In genomic region chr6:42038163-42038562, GRCh38 we compare ENCODE assay signal across 24 cellular contexts. TPM values are rescaled to one million over a fixed set of nuclear protein-coding genes. Genes with fewer than 3 reads are reported as not detected.
DNase-seq lines count a peak whose midpoint lies in the region; ATAC-seq, FAIRE-seq and TF ChIP-seq lines count a peak whose summit lies in the region.
"Had no signal": no experiment of that assay in that cellular context is flagged by ENCODE, and none has a peak within 500 bp of the region (broad histone marks: within the 10 kb centered on the region; RNA-seq: fewer than 3 reads in every experiment).

No MANE protein-coding gene starts in this region.

- H3K79me2 ChIP-seq in Loucy (ENCODE audit: insufficient read depth, low read length), result peaks cover 31% of the 10 kb centered on the region; the same call in 1 of the 2 replicates

- no peak for TF ChIP-seq CTCF in Loucy (conservative IDR thresholded peaks at IDR 0.05; ENCODE audit: low read length)
- no peak for TF ChIP-seq CTCF in spleen (IDR thresholded peaks at IDR 0.05 in 8 of 11, conservative IDR thresholded peaks at IDR 0.05 in 3 of 11)
- TF ChIP-seq CTCF in GM10266 (IDR thresholded peaks at IDR 0.05; ENCODE audit: control insufficient read depth, insufficient read depth, low read depth, missing control alignments), result no peak

- no peaks in the 10 kb centered on the region for H3K9me3 ChIP-seq in Loucy (ENCODE audit: insufficient read depth, low read depth, low read length)
- no peaks in the 10 kb centered on the region for H3K9me3 ChIP-seq in spleen
- H3K9me3 ChIP-seq: gastroesophageal sphincter, psoas muscle, testis had no signal

- H3K4me1 Mint-ChIP-seq in activated T-helper 17 cell treated with anti-CD3 and anti-CD28 coated beads, Interleukin-2, amount 50 U/mL, for 72 hours, result peaks cover 30% of the 10 kb centered on the region

- no peak for FAIRE-seq in GM12892 (lab: Jason Lieb, UNC)
- FAIRE-seq: small intestine had no signal

- no peak overlapping the region for H2AFZ ChIP-seq in Loucy (ENCODE audit: low read length)
- H2AFZ ChIP-seq: neural progenitor cell had no signal

- peaks cover 51% of the 10 kb centered on the region for H3K36me3 Mint-ChIP-seq in activated T-helper 17 cell treated with anti-CD3 and anti-CD28 coated beads, Interleukin-2, amount 50 U/mL, for 72 hours (ENCODE audit: low read depth)
- H3K36me3 Mint-ChIP-seq: neural progenitor cell, WTC11 had no signal

- peak overlapping the region; percentile 76 for H3K9ac ChIP-seq in Loucy (ENCODE audit: low read depth, low read length, poor library complexity, severe bottlenecking)
- H3K9ac ChIP-seq: neural progenitor cell had no signal

- TF ChIP-seq POLR2A in spleen (IDR thresholded peaks at IDR 0.05) (no peak), GM12892 (IDR thresholded peaks at IDR 0.05; ENCODE audit: low read depth, low read length) (no peak)

- H3F3A ChIP-seq in Loucy (ENCODE audit: low read depth), result peaks cover 11% of the 10 kb centered on the region

- H3K4me3 Mint-ChIP-seq in activated T-helper 17 cell treated with anti-CD3 and anti-CD28 coated beads, Interleukin-2, amount 50 U/mL, for 72 hours, result peak overlapping the region; percentile 97
- H3K4me3 Mint-ChIP-seq: CD14-positive monocyte, neural progenitor cell, WTC11 had no signal

- no peaks in the 10 kb centered on the region for H3K9me2 ChIP-seq in Loucy (replicated peaks; ENCODE audit: low read depth, low read length)

- H3K4me1 ChIP-seq in Loucy (ENCODE audit: insufficient read depth, low read length, poor library complexity, severe bottlenecking) (peaks cover 48% of the 10 kb centered on the region), spleen (peaks cover 45 to 100% (median 89%) of the 10 kb centered on the region in 6 donors)

- WGBS in spleen, 5 donors, result 90 to 98% (median 96%) methylated on average over 3 of the region's 3 CpGs

- intact Hi-C loops in spleen (cut with DNase I; ENCODE audit: low total_unique reads) (no loop called here), head of caudate nucleus (cut with DNase I) (no loop called here)

- no peaks in the 10 kb centered on the region for H3K9me3 Mint-ChIP-seq in activated T-helper 17 cell treated with anti-CD3 and anti-CD28 coated beads, Interleukin-2, amount 50 U/mL, for 72 hours
- H3K9me3 Mint-ChIP-seq: CD14-positive monocyte; central memory CD8-positive, alpha-beta T cell; neural progenitor cell; WTC11 had no signal

- no peaks in the 10 kb centered on the region for H4K20me1 ChIP-seq in Loucy (ENCODE audit: insufficient read depth, low read length, poor library complexity, severe bottlenecking)

- H3K4me3 ChIP-seq in Loucy (ENCODE audit: low read length, poor library complexity, severe bottlenecking) (peak overlapping the region; percentile 67), spleen (no peak overlapping the region)
- H3K4me3 ChIP-seq: gastroesophageal sphincter, neural progenitor cell, psoas muscle, testis had no signal

- no peak overlapping the region for H3K27ac ChIP-seq in spleen
- H3K27ac ChIP-seq: gastroesophageal sphincter, neural progenitor cell, psoas muscle, testis had no signal

- H3K27me3 ChIP-seq in Loucy (ENCODE audit: insufficient read depth, low read length, poor library complexity, severe bottlenecking), result no peaks in the 10 kb centered on the region
- H3K27me3 ChIP-seq in spleen (replicated peaks in 1 of 7), result no peaks in the 10 kb centered on the region
- H3K27me3 ChIP-seq: gastroesophageal sphincter, neural progenitor cell, testis had no signal

- H3K4me2 ChIP-seq in Loucy (ENCODE audit: low read depth, low read length, poor library complexity, severe bottlenecking), result peak overlapping the region; percentile 82
- H3K4me2 ChIP-seq: neural progenitor cell had no signal

- ATAC-seq in activated T-helper 17 cell treated with anti-CD3 and anti-CD28 coated beads, Interleukin-2, amount 50 U/mL, for 72 hours (replicated peaks), result no peak
- ATAC-seq: esophagus mucosa, gastroesophageal sphincter, HCT116, left cardiac atrium, PC-3, psoas muscle, WTC11 had no signal

- H3K27me3 Mint-ChIP-seq in activated T-helper 17 cell treated with anti-CD3 and anti-CD28 coated beads, Interleukin-2, amount 50 U/mL, for 72 hours, result no peaks in the 10 kb centered on the region
- H3K27me3 Mint-ChIP-seq: central memory CD8-positive, alpha-beta T cell had no signal

- no peaks in the 10 kb centered on the region for H3K36me3 ChIP-seq in Loucy (ENCODE audit: insufficient read depth, low read length)
- peaks cover 0 to 86% (median 9%) of the 10 kb centered on the region in 6 donors for H3K36me3 ChIP-seq in spleen
- H3K36me3 ChIP-seq: neural progenitor cell had no signal

- DNase-seq in activated T-cell treated with anti-CD3 and anti-CD28 coated beads, Interleukin-2, amount 50 U/mL, for 1 hour, result peak; percentile 17
- no peak for DNase-seq in activated T-cell treated with anti-CD3 and anti-CD28 coated beads for 4 hours
- peak; percentile 14 for DNase-seq in spleen
- no peak for DNase-seq in head of caudate nucleus
- DNase-seq in GM12892 (ENCODE audit: insufficient read length), result no peak
- DNase-seq in GM10266 (ENCODE audit: extremely low spot score), result no peak
- DNase-seq: anterior cingulate cortex; DMS79; left cardiac atrium; NCI-H526 treated with DMSO at 0.1 percent for 48 hours; PC-3; psoas muscle; small intestine; stimulated activated CD4-positive, alpha-beta T cell treated with anti-CD3 and anti-CD28 coated beads, Interleukin-4, amount 100 ng/mL, for 1 hour; testis had no signal

- no peak overlapping the region for H3K27ac Mint-ChIP-seq in activated T-helper 17 cell treated with anti-CD3 and anti-CD28 coated beads, Interleukin-2, amount 50 U/mL, for 72 hours
- H3K27ac Mint-ChIP-seq: CD14-positive monocyte, neural progenitor cell had no signal

RNA-seq across cellular contexts. Expression of gene TAF8, which starts 12.2 kb away (rescaled TPM):
- 10 to 100 TPM; 48.8 to 60.9 TPM for total RNA-seq in activated T-helper 17 cell treated with anti-CD3 and anti-CD28 coated beads, Interleukin-2, amount 50 U/mL, for 72 hours
- total RNA-seq in spleen, result 10 to 100 TPM; 32.1 to 56.3 (median 38.8) TPM
- 10 to 100 TPM in 1 of 3 donors, 1 to 10 TPM in 2; 8.2 to 12.5 (median 8.8) TPM for polyA plus RNA-seq in spleen
- polyA plus RNA-seq in GM12892 (2012; ENCODE audit: missing spikeins), result 11.4 TPM

Comparison
In these comparisons a context has a peak if more than half of its experiments do, and no peak if none do; other contexts are left out.
1. DNase-seq: peak in activated T-cell treated with anti-CD3 and anti-CD28 coated beads, Interleukin-2, amount 50 U/mL, for 1 hour (single experiment) and spleen (single experiment); none in activated T-cell treated with anti-CD3 and anti-CD28 coated beads for 4 hours (single experiment), head of caudate nucleus (0 of 42), GM12892 (single experiment) and GM10266 (single experiment).